Comparison of ENCODE assay signal across 8 cellular contexts in the genomic region with DNA sequence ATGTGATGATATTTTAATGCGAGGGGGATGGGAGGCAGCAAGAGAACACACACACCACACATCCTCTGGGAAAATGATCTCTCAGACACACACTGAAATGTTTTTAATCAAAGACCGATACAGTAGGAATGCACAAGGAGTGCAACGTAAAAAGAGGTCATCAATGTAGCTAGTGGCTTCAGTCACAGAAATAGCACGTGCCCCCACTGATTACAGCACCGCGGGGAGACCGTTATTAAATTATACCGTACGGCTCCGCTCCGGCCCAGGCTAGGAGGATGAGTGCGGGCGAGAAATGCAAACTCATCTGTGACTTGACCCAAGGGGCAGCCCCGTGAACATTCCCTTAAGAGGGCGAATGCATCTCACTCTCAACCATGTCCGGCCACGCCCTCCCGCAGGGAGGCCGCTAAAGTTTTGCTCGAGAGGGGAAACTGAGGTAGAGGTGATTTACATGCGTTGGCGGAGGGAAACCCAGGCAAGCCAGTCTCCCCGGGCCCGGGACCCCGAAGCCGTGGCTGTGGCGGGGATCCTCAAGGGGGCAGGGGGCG. TPM values are rescaled to one million over a fixed set of nuclear protein-coding genes. Genes with fewer than 3 reads are reported as not detected.
DNase-seq lines count a peak whose midpoint lies in the region; ATAC-seq and TF ChIP-seq lines count a peak whose summit lies in the region.

No MANE protein-coding gene starts in this region.

- H3K9ac ChIP-seq in ES-I3 (ENCODE audit: low read depth, low read length) (peak overlapping the region; percentile 82), HUES6 (ENCODE audit: low read length) (peak overlapping the region; percentile 97), stomach smooth muscle (ENCODE audit: low read length in 2 of 2) (peak overlapping the region; percentile 89 to 98)

- POLR2A ChIA-PET in activated CD4-positive, alpha-beta memory T cell treated with anti-CD3 and anti-CD28 coated beads for 36 hours (lab: Charles Lee) = interaction anchor here (0.6 to 3.8 kb wide), 4 partner anchors 11 to 385 kb away, joined by 3 to 19 read pairs (median 4); partner anchors contain the start of genes EMC1 and MRTO4

- TF ChIP-seq CTCF in esophagus squamous epithelium (IDR thresholded peaks at IDR 0.05) = no peak

- peak; percentile 84 for DNase-seq in activated CD4-positive, alpha-beta memory T cell treated with anti-CD3 and anti-CD28 coated beads for 36 hours
- DNase-seq in esophagus squamous epithelium (lab: John Stamatoyannopoulos, UW) (no peak), naive B cell (peak; percentile 64), activated gamma-delta T cell treated with Interleukin-2 at 50 U/mL for 16 hours (no peak)

- H3K4me3 ChIP-seq in HUES6 (ENCODE audit: low read depth, low read length) (peak overlapping the region; percentile 86), esophagus squamous epithelium (peak overlapping the region; percentile 92 to 98 (median 95)), stomach smooth muscle (ENCODE audit: low read length in 2 of 2) (peak overlapping the region; percentile 85 to 96)

- H3K4me1 ChIP-seq in ES-I3 (ENCODE audit: insufficient read depth, low read length) (peaks cover 8% of the 10 kb centered on the region), HUES6 (ENCODE audit: control insufficient read depth, insufficient read depth, low read length) (peaks cover 6% of the 10 kb centered on the region), esophagus squamous epithelium (peaks cover 7 to 81% (median 53%) of the 10 kb centered on the region in 3 donors), stomach smooth muscle (ENCODE audit: control insufficient read depth, insufficient read depth, low read length) (peaks cover 31% of the 10 kb centered on the region)

- H3K9me3 ChIP-seq in ES-I3 (ENCODE audit: control insufficient read depth, insufficient read depth, low read length) (no peaks in the 10 kb centered on the region), HUES6 (ENCODE audit: control insufficient read depth, insufficient read depth, low read depth, low read length) (no peaks in the 10 kb centered on the region), esophagus squamous epithelium (no peaks in the 10 kb centered on the region), stomach smooth muscle (ENCODE audit: control insufficient read depth in 2 of 2, low read length in 2 of 2) (no peaks in the 10 kb centered on the region)

- H3K27me3 ChIP-seq in HUES6 (ENCODE audit: control insufficient read depth, insufficient read depth, low read length) = no peaks in the 10 kb centered on the region
- no peaks in the 10 kb centered on the region for H3K27me3 ChIP-seq in esophagus squamous epithelium
- H3K27me3 ChIP-seq in stomach smooth muscle (ENCODE audit: control insufficient read depth in 1 of 2, insufficient read depth in 2 of 2, low read length in 2 of 2) = no peaks in the 10 kb centered on the region

- 0 out of 2 replicates have a peak, but pooled peaks cover 3% of the 10 kb centered on the region for H3K36me3 ChIP-seq in ES-I3 (ENCODE audit: insufficient read depth, low read length)
- peaks cover 19% of the 10 kb centered on the region for H3K36me3 ChIP-seq in HUES6 (ENCODE audit: control insufficient read depth, insufficient read depth, low read length)
- peaks cover 0 to 24% (median 0%) of the 10 kb centered on the region in 3 donors for H3K36me3 ChIP-seq in esophagus squamous epithelium
- H3K36me3 ChIP-seq in stomach smooth muscle (ENCODE audit: control insufficient read depth in 2 of 2, insufficient read depth in 2 of 2, low read length in 2 of 2) = no peaks in the 10 kb centered on the region

- CTCF ChIA-PET in activated CD4-positive, alpha-beta memory T cell treated with anti-CD3 and anti-CD28 coated beads for 36 hours (lab: Charles Lee) = interaction anchor here (1.2 to 1.7 kb wide), 4 partner anchors 24 to 444 kb away, joined by 3 to 6 read pairs (median 5); no protein-coding TSS in a partner anchor

- ATAC-seq in GM21447 (IDR thresholded peaks at IDR 0.05; ENCODE audit: unreplicated experiment) (peak; percentile 67), naive B cell (ENCODE audit: low read depth in 2 of 2) (peak; percentile 61 to 66)

- TF ChIP-seq POLR2A in esophagus squamous epithelium (IDR thresholded peaks at IDR 0.05) = no peak

- peak overlapping the region; percentile 96 for H3K27ac Mint-ChIP-seq in activated CD4-positive, alpha-beta memory T cell treated with anti-CD3 and anti-CD28 coated beads for 36 hours
- H3K27ac Mint-ChIP-seq in naive B cell = peak overlapping the region; percentile 93 to 99 (median 96)

- WGBS in esophagus squamous epithelium, 2 donors = 0 to 1% methylated on average over 13 to 15 of the region's 28 CpGs

- H3K27me3 Mint-ChIP-seq in activated CD4-positive, alpha-beta memory T cell treated with anti-CD3 and anti-CD28 coated beads for 36 hours = no peaks in the 10 kb centered on the region
- no peaks in the 10 kb centered on the region for H3K27me3 Mint-ChIP-seq in naive B cell

- H3K4me3 Mint-ChIP-seq in activated CD4-positive, alpha-beta memory T cell treated with anti-CD3 and anti-CD28 coated beads for 36 hours = peak overlapping the region; percentile 94
- peak overlapping the region; percentile 85 to 99 (median 94) for H3K4me3 Mint-ChIP-seq in naive B cell

- no peaks in the 10 kb centered on the region for H3K9me3 Mint-ChIP-seq in activated CD4-positive, alpha-beta memory T cell treated with anti-CD3 and anti-CD28 coated beads for 36 hours
- H3K9me3 Mint-ChIP-seq in naive B cell = no peaks in the 10 kb centered on the region

- H3K27ac ChIP-seq in HUES6 (ENCODE audit: low read depth, low read length) (peak overlapping the region; percentile 90), esophagus squamous epithelium (peak overlapping the region; percentile 97 to 98 (median 98)), stomach smooth muscle (ENCODE audit: low read length) (peak overlapping the region; percentile 98)

- intact Hi-C loops in activated CD4-positive, alpha-beta memory T cell treated with anti-CD3 and anti-CD28 coated beads for 36 hours (cut with micrococcal nuclease) = loop anchor here (2.0 to 10.0 kb wide), 3 partner anchors 47 to 503 kb away; partner anchors contain the start of gene ALDH4A1
- intact Hi-C loops in esophagus squamous epithelium (cut with DNase I) = no loop called here

- H3K4me1 Mint-ChIP-seq in activated CD4-positive, alpha-beta memory T cell treated with anti-CD3 and anti-CD28 coated beads for 36 hours (ENCODE audit: low read depth) = peaks cover 74% of the 10 kb centered on the region
- peaks cover 38 to 62% (median 43%) of the 10 kb centered on the region in 3 donors for H3K4me1 Mint-ChIP-seq in naive B cell

- H3K36me3 Mint-ChIP-seq in activated CD4-positive, alpha-beta memory T cell treated with anti-CD3 and anti-CD28 coated beads for 36 hours = peaks cover 17% of the 10 kb centered on the region
- no peaks in the 10 kb centered on the region for H3K36me3 Mint-ChIP-seq in naive B cell

RNA-seq across cellular contexts. Expression of gene UBR4, which starts 0.6 kb away (rescaled TPM):
- total RNA-seq in activated CD4-positive, alpha-beta memory T cell treated with anti-CD3 and anti-CD28 coated beads for 36 hours = 100 to 1,000 TPM; 104 to 116 TPM
- total RNA-seq in esophagus squamous epithelium = 100 to 1,000 TPM in 1 of 4 donors, 10 to 100 TPM in 3; 52.4 to 121 (median 88.3) TPM
- 10 to 100 TPM in 5 of 6 donors, 1 to 10 TPM in 1; 3.5 to 25.2 (median 15.5) TPM for polyA plus RNA-seq in naive B cell (ENCODE audit: low read depth in 6 of 6)

RNA-seq across cellular contexts. Expression of gene EMC1, which starts 41.8 kb away (rescaled TPM):
- total RNA-seq in activated CD4-positive, alpha-beta memory T cell treated with anti-CD3 and anti-CD28 coated beads for 36 hours = 10 to 100 TPM; 46.6 to 49.3 TPM
- total RNA-seq in esophagus squamous epithelium = 10 to 100 TPM; 18.7 to 38.0 (median 34.7) TPM
- polyA plus RNA-seq in naive B cell (ENCODE audit: low read depth in 6 of 6) = 10 to 100 TPM; 20.0 to 24.3 (median 22.1) TPM

RNA-seq across cellular contexts. Expression of gene MRTO4, which starts 42.1 kb away (rescaled TPM):
- 10 to 100 TPM; 83.0 to 83.8 TPM for total RNA-seq in activated CD4-positive, alpha-beta memory T cell treated with anti-CD3 and anti-CD28 coated beads for 36 hours
- total RNA-seq in esophagus squamous epithelium = 10 to 100 TPM; 25.4 to 48.3 (median 34.2) TPM
- 10 to 100 TPM; 26.4 to 30.3 (median 27.3) TPM for polyA plus RNA-seq in naive B cell (ENCODE audit: low read depth in 6 of 6)

Comparison
In these comparisons a context has a peak if more than half of its experiments do, and no peak if none do; other contexts are left out.
1. DNase-seq: peak in activated CD4-positive, alpha-beta memory T cell treated with anti-CD3 and anti-CD28 coated beads for 36 hours (single experiment) and naive B cell (single experiment); none in esophagus squamous epithelium (single experiment) and activated gamma-delta T cell treated with Interleukin-2 at 50 U/mL for 16 hours (single experiment).
2. Peak in every context shown above with its lines, with median percentiles within 50 percentile points of each other: H3K9ac ChIP-seq, H3K27ac ChIP-seq and H3K4me3 ChIP-seq.